Comparison of ENCODE assay signal across 8 cellular contexts in genomic region chr19:6516659-6517291, GRCh38. TPM values are rescaled to one million over a fixed set of nuclear protein-coding genes. Genes with fewer than 3 reads are reported as not detected.
DNase-seq lines count a peak whose midpoint lies in the region; ATAC-seq, FAIRE-seq and TF ChIP-seq lines count a peak whose summit lies in the region.

No MANE protein-coding gene starts in this region.

- intact Hi-C loops in prostate gland (cut with DNase I) = loop anchor here (2.0 to 5.0 kb wide), 2 partner anchors 116 to 346 kb away; no protein-coding TSS in a partner anchor

- no peaks in the 10 kb centered on the region for H3K36me3 Mint-ChIP-seq in T-helper 1 cell treated with Interleukin-12 subunit alpha and Interleukin-12 subunit beta and Interleukin-4 antibody, amounts not matched to agents 30 μg/mL and 1 μg/mL, for 36 hours (ENCODE audit: low read depth)

- DNase-seq in DMS53 treated with DMSO at 0.1 percent for 48 hours (lab: John Stamatoyannopoulos, UW; ENCODE audit: unreplicated experiment) = peak; percentile 31
- peak; percentile 84 for DNase-seq in H54 (ENCODE audit: insufficient read length, low spot score)
- DNase-seq in NAMALWA (ENCODE audit: low spot score) = peak; percentile 94
- peak; percentile 25 to 96 (median 79) for DNase-seq in amygdala (lab: John Stamatoyannopoulos, UW)
- DNase-seq in right atrium auricular region (ENCODE audit: low spot score) = peak; percentile 79
- DNase-seq in prostate gland (ENCODE audit: low spot score) = peak; percentile 85
- DNase-seq in upper lobe of left lung = peak; percentile 94 to 97

- H3K27ac Mint-ChIP-seq in T-helper 1 cell treated with Interleukin-12 subunit alpha and Interleukin-12 subunit beta and Interleukin-4 antibody, amounts not matched to agents 30 μg/mL and 1 μg/mL, for 36 hours = peak overlapping the region; percentile 86

- H3K36me3 ChIP-seq in right atrium auricular region (no peaks in the 10 kb centered on the region), prostate gland (no peaks in the 10 kb centered on the region), upper lobe of left lung (no peaks in the 10 kb centered on the region)

- TF ChIP-seq POLR2A in H54 (IDR thresholded peaks at IDR 0.05; ENCODE audit: low read depth, low read length) (0 out of 2 replicates have a peak, but pooled peaks have one; percentile 19), prostate gland (IDR thresholded peaks at IDR 0.05) (no peak), upper lobe of left lung (IDR thresholded peaks at IDR 0.05) (peak in 1 of 4 donors; percentile 0)

- peak overlapping the region; percentile 94 for H3K4me3 Mint-ChIP-seq in T-helper 1 cell treated with Interleukin-12 subunit alpha and Interleukin-12 subunit beta and Interleukin-4 antibody, amounts not matched to agents 30 μg/mL and 1 μg/mL, for 36 hours

- ATAC-seq in upper lobe of left lung (ENCODE audit: low FRiP score in 2 of 2) = peak; percentile 94 to 95

- TF ChIP-seq CTCF in right atrium auricular region (IDR thresholded peaks at IDR 0.05) (peak; percentile 91 to 98), prostate gland (IDR thresholded peaks at IDR 0.05) (peak; percentile 87 to 95 (median 88)), upper lobe of left lung (IDR thresholded peaks at IDR 0.05) (peak; percentile 96 to 99 (median 98))

- no peak for TF ChIP-seq EP300 in upper lobe of left lung (IDR thresholded peaks at IDR 0.05)

- peaks cover 3% of the 10 kb centered on the region for H3K27me3 Mint-ChIP-seq in T-helper 1 cell treated with Interleukin-12 subunit alpha and Interleukin-12 subunit beta and Interleukin-4 antibody, amounts not matched to agents 30 μg/mL and 1 μg/mL, for 36 hours (ENCODE audit: low read depth)

- H3K4me1 ChIP-seq in right atrium auricular region = peaks cover 0 to 14% of the 10 kb centered on the region in 2 donors
- no peaks in the 10 kb centered on the region for H3K4me1 ChIP-seq in prostate gland (replicated peaks)
- peaks cover 10 to 28% (median 14%) of the 10 kb centered on the region in 4 donors for H3K4me1 ChIP-seq in upper lobe of left lung

- peaks cover 30% of the 10 kb centered on the region for H3K4me1 Mint-ChIP-seq in T-helper 1 cell treated with Interleukin-12 subunit alpha and Interleukin-12 subunit beta and Interleukin-4 antibody, amounts not matched to agents 30 μg/mL and 1 μg/mL, for 36 hours (ENCODE audit: low read depth)

- FAIRE-seq in H54 (lab: Jason Lieb, UNC) = no peak

- H3K9me3 ChIP-seq in right atrium auricular region = no peaks in the 10 kb centered on the region
- no peaks in the 10 kb centered on the region for H3K9me3 ChIP-seq in prostate gland
- no peaks in the 10 kb centered on the region for H3K9me3 ChIP-seq in upper lobe of left lung

- H3K4me3 ChIP-seq in right atrium auricular region (peak overlapping the region; percentile 43 to 66), prostate gland (peak overlapping the region; percentile 42 to 56), upper lobe of left lung (peak overlapping the region; percentile 64 to 79 (median 71))

- 2% methylated on average over 38 of the region's 38 CpGs for WGBS in prostate gland
- 1% methylated on average over 23 to 24 of the region's 38 CpGs for WGBS in upper lobe of left lung, 2 donors

- H3K27me3 ChIP-seq in right atrium auricular region = no peaks in the 10 kb centered on the region
- no peaks in the 10 kb centered on the region for H3K27me3 ChIP-seq in prostate gland (replicated peaks; ENCODE audit: insufficient read depth)
- H3K27me3 ChIP-seq in upper lobe of left lung = no peaks in the 10 kb centered on the region

- peak overlapping the region; percentile 52 to 73 for H3K27ac ChIP-seq in right atrium auricular region
- H3K27ac ChIP-seq in prostate gland = peak overlapping the region; percentile 79 to 82
- peak overlapping the region; percentile 80 to 90 (median 85) for H3K27ac ChIP-seq in upper lobe of left lung

- no peaks in the 10 kb centered on the region for H3K9me3 Mint-ChIP-seq in T-helper 1 cell treated with Interleukin-12 subunit alpha and Interleukin-12 subunit beta and Interleukin-4 antibody, amounts not matched to agents 30 μg/mL and 1 μg/mL, for 36 hours

RNA-seq across cellular contexts. Expression of gene TNFSF9, which starts 14.1 kb away (rescaled TPM):
- total RNA-seq in right atrium auricular region (under 1 TPM in 1 of 2 donors, not detected in 1; 0.43 TPM), prostate gland (1 to 10 TPM in 1 of 2 donors, not detected in 1; 4.5 TPM), upper lobe of left lung (10 to 100 TPM in 2 of 6 donors, 1 to 10 TPM in 4; 6.3 to 11.6 (median 8.4) TPM)

RNA-seq across cellular contexts. Expression of gene TUBB4A, which starts 14.7 kb away (rescaled TPM):
- total RNA-seq in right atrium auricular region (1 to 10 TPM in 1 of 2 donors, under 1 TPM in 1; 0.83 to 2.3 TPM), prostate gland (100 to 1,000 TPM in 1 of 2 donors, under 1 TPM in 1; 0.23 to 100 TPM), upper lobe of left lung (1 to 10 TPM in 2 of 6 donors, under 1 TPM in 3, not detected in 1; 0.54 to 1.5 (median 0.76) TPM)

RNA-seq across cellular contexts. Expression of gene DENND1C, which starts 35.2 kb away (rescaled TPM):
- under 1 TPM; 0.30 to 0.75 TPM for total RNA-seq in right atrium auricular region
- 1 to 10 TPM in 1 of 2 donors, under 1 TPM in 1; 0.91 to 1.4 TPM for total RNA-seq in prostate gland
- total RNA-seq in upper lobe of left lung = 10 to 100 TPM in 5 of 6 donors, 1 to 10 TPM in 1; 5.8 to 31.4 (median 12.6) TPM

RNA-seq across cellular contexts. Expression of gene CRB3, which starts 52.7 kb away (rescaled TPM):
- total RNA-seq in right atrium auricular region (1 to 10 TPM in 1 of 2 donors, under 1 TPM in 1; 0.33 to 2.5 TPM), prostate gland (10 to 100 TPM; 23.1 to 39.3 TPM), upper lobe of left lung (100 to 1,000 TPM in 1 of 6 donors, 10 to 100 TPM in 5; 51.1 to 120 (median 74.1) TPM)

RNA-seq across cellular contexts. Expression of gene SLC25A23, which starts 57.2 kb away (rescaled TPM):
- total RNA-seq in right atrium auricular region = 100 to 1,000 TPM in 1 of 2 donors, 10 to 100 TPM in 1; 88.7 to 103 TPM
- total RNA-seq in prostate gland = 10 to 100 TPM; 66.2 to 91.3 TPM
- total RNA-seq in upper lobe of left lung = 100 to 1,000 TPM in 1 of 6 donors, 10 to 100 TPM in 5; 29.3 to 133 (median 64.5) TPM

Comparison
In these comparisons a context has a peak if more than half of its experiments do, and no peak if none do; other contexts are left out.
1. Peak in every context shown above with its lines: DNase-seq, ATAC-seq, H3K4me3 ChIP-seq and H3K27ac ChIP-seq.
2. DNase-seq: peak in every context shown above with its lines; median percentile 96 in upper lobe of left lung; 94 in NAMALWA; 85 in prostate gland; 84 in H54; 79 in amygdala; 79 in right atrium auricular region; 31 in DMS53 treated with DMSO at 0.1 percent for 48 hours.